Comparison of ENCODE assay signal across 20 cellular contexts in the genomic region with DNA sequence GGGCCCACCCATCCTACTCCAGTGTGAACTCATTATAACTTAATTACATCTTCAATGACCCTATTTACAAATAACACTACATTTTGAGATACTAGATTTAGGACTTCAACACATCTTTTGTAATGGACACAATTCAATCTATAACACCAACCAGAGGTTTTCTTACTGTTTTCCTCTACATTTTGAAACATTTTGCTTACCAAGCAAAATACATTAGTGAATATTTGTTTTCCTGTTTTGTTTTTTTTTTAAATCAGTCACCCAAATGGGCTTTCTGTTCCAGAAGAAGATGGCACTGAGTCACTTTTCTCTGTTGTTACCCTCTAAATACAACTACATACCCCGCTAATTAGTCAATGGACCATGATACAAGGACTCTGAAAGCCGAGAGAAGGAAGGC.
DNase-seq lines count a peak whose midpoint lies in the region; ATAC-seq, FAIRE-seq and TF ChIP-seq lines count a peak whose summit lies in the region.
"Had no signal": no experiment of that assay in that cellular context is flagged by ENCODE, and none has a peak within 500 bp of the region (broad histone marks: within the 10 kb centered on the region; RNA-seq: fewer than 3 reads in every experiment).

No MANE protein-coding gene starts in this region.

- H3K4me2 ChIP-seq in A549 (no peak overlapping the region), hepatocyte (no peak overlapping the region)
- H3K4me2 ChIP-seq: BLaER1 had no signal

- ATAC-seq in A549, result no peak
- no peak for ATAC-seq in activated naive CD4-positive, alpha-beta T cell treated with anti-CD3 and anti-CD28 coated beads, Interleukin-2, amount 50 U/mL, for 72 hours

- H3K9me2 ChIP-seq in hepatocyte (replicated peaks; ENCODE audit: insufficient read depth), result no peaks in the 10 kb centered on the region

- H3K27me3 ChIP-seq in dorsolateral prefrontal cortex, result no peaks in the 10 kb centered on the region
- H3K27me3 ChIP-seq in hepatocyte, result no peaks in the 10 kb centered on the region
- H3K27me3 ChIP-seq: BLaER1 had no signal

- TF ChIP-seq EP300 in A549 (IDR thresholded peaks at IDR 0.05), result no peak

- H3K36me3 Mint-ChIP-seq in activated naive CD4-positive, alpha-beta T cell treated with anti-CD3 and anti-CD28 coated beads, Interleukin-2, amount 50 U/mL, for 72 hours, result peaks cover 1 to 11% of the 10 kb centered on the region in 2 donors
- H3K36me3 Mint-ChIP-seq: CD4-positive, alpha-beta memory T cell; IgD-negative memory B cell had no signal

- no peak for FAIRE-seq in A549 (lab: Jason Lieb, UNC)
- FAIRE-seq: GM12892, GM18507 had no signal

- DNase-seq in A549 (ENCODE audit: low read depth in 1 of 2, low spot score in 1 of 2), result no peak
- peak; percentile 67 for DNase-seq in M059J (ENCODE audit: low read depth)
- no peak for DNase-seq in dorsolateral prefrontal cortex
- DNase-seq in substantia nigra (lab: John Stamatoyannopoulos, UW), result no peak
- DNase-seq in hepatocyte (ENCODE audit: low spot score), result no peak
- no peak for DNase-seq in activated naive CD4-positive, alpha-beta T cell treated with anti-CD3 and anti-CD28 coated beads, Interleukin-2, amount 50 U/mL, for 72 hours (ENCODE audit: low spot score in 2 of 2)
- no peak for DNase-seq in NCI-H69 (lab: John Stamatoyannopoulos, UW)
- DNase-seq: AML-193; CD4-positive, alpha-beta memory T cell; DMS153; DMS79; GDM1; GOT3; H9; KG1 had no signal

- no peaks in the 10 kb centered on the region for H3K36me3 ChIP-seq in hepatocyte (replicated peaks; ENCODE audit: insufficient read depth, low read depth)
- H3K36me3 ChIP-seq: BLaER1 had no signal

- H3K4me3 ChIP-seq in A549 (no peak overlapping the region), dorsolateral prefrontal cortex (no peak overlapping the region), hepatocyte (no peak overlapping the region)
- H3K4me3 ChIP-seq: BLaER1 had no signal

- TF ChIP-seq POLR2A in A549 (IDR thresholded peaks at IDR 0.05; ENCODE audit: low read length), result no peak

- POLR2A ChIA-PET in A549 (lab: Yijun Ruan, JAX), result no interaction called here

- no peaks in the 10 kb centered on the region for H3K4me1 ChIP-seq in A549
- no peaks in the 10 kb centered on the region for H3K4me1 ChIP-seq in hepatocyte (ENCODE audit: insufficient read depth)

- TF ChIP-seq RAD21 in A549 (conservative IDR thresholded peaks at IDR 0.05 in 1 of 2, IDR thresholded peaks at IDR 0.05 in 1 of 2), result no peak

- CTCF ChIA-PET in A549 (lab: Yijun Ruan, JAX), result interaction anchor here (0.9 to 1.6 kb wide), 6 partner anchors 8 to 123 kb away, joined by 3 to 5 read pairs (median 4); no protein-coding TSS in a partner anchor

- intact Hi-C loops in dorsolateral prefrontal cortex (cut with DNase I), result no loop called here

- H3K79me2 ChIP-seq in hepatocyte, result no peaks in the 10 kb centered on the region

- H3K9me3 Mint-ChIP-seq in activated naive CD4-positive, alpha-beta T cell treated with anti-CD3 and anti-CD28 coated beads, Interleukin-2, amount 50 U/mL, for 72 hours, result peaks cover 2 to 16% of the 10 kb centered on the region in 2 donors

- H3K9me3 ChIP-seq in A549 (peaks cover 4% of the 10 kb centered on the region; the same call in 1 of the 3 replicates), hepatocyte (ENCODE audit: low read depth) (no peaks in the 10 kb centered on the region)

- no peak overlapping the region for H2AFZ ChIP-seq in hepatocyte

- H3K27ac ChIP-seq in A549 (no peak overlapping the region), dorsolateral prefrontal cortex (peak overlapping the region in 47 of 59 donors; percentile 9 to 96 (median 69)), substantia nigra (ENCODE audit: low read depth, low read length, poor library complexity, severe bottlenecking) (peak overlapping the region; percentile 68), hepatocyte (no peak overlapping the region)
- H3K27ac ChIP-seq: BLaER1 had no signal

- 21% methylated on average over 2 of the region's 2 CpGs for whole genome bisulfite sequencing in A549 (ENCODE audit: missing lambda C conversion rate)
- 90% methylated on average over 2 of the region's 2 CpGs for WGBS in hepatocyte (ENCODE audit: low lambda C conversion rate, missing lambda C conversion rate)

- H4K20me1 ChIP-seq in hepatocyte (ENCODE audit: insufficient read depth, poor library complexity, severe bottlenecking), result no peaks in the 10 kb centered on the region
- H4K20me1 ChIP-seq: BLaER1 had no signal

- TF ChIP-seq CTCF in A549 (IDR thresholded peaks at IDR 0.05), result no peak
- no peak for TF ChIP-seq CTCF in dorsolateral prefrontal cortex (IDR thresholded peaks at IDR 0.05 in 54 of 56, conservative IDR thresholded peaks at IDR 0.05 in 2 of 56; ENCODE audit: low read depth in 1 of 56, partially characterized antibody in 56 of 56)
- no peak for TF ChIP-seq CTCF in hepatocyte (IDR thresholded peaks at IDR 0.05; ENCODE audit: poor library complexity)

- no peak overlapping the region for H3K27ac Mint-ChIP-seq in activated naive CD4-positive, alpha-beta T cell treated with anti-CD3 and anti-CD28 coated beads, Interleukin-2, amount 50 U/mL, for 72 hours
- H3K27ac Mint-ChIP-seq: CD14-positive monocyte; CD4-positive, alpha-beta memory T cell; H9; IgD-negative memory B cell had no signal

TF ChIP-seq in A549, 52 proteins besides CTCF, POLR2A, EP300 and RAD21:
- peak; percentile 95 for TF ChIP-seq MAFK (IDR thresholded peaks at IDR 0.05; ENCODE audit: partially characterized antibody)
- no peak for TF ChIP-seq PHF8 (IDR thresholded peaks at IDR 0.05; ENCODE audit: borderline replicate concordance, low read depth)
TF ChIP-seq in A549: peak in this region for 1.

Comparison
In these comparisons a context has a peak if more than half of its experiments do, and no peak if none do; other contexts are left out.
1. H3K27ac ChIP-seq: peak in dorsolateral prefrontal cortex (47 of 59) and substantia nigra (single experiment); none in A549 (0 of 2) and hepatocyte (single experiment).